Comparison of ENCODE assay signal across 2 cellular contexts in genomic region chr3:10173926-10174435, GRCh38.
TF ChIP-seq lines count a peak whose summit lies in the region.

No MANE protein-coding gene starts in this region.

TF ChIP-seq in GM12878, 131 proteins besides CTCF, POLR2A, EP300 and RAD21 (continues in another document):
- TF ChIP-seq HSF1 (IDR thresholded peaks at IDR 0.05; ENCODE audit: low read depth, low read length) (no peak), EED (IDR thresholded peaks at IDR 0.05; ENCODE audit: low read depth) (peak; percentile 80), IRF5 (IDR thresholded peaks at IDR 0.05; ENCODE audit: borderline replicate concordance) (no peak), BACH1 (IDR thresholded peaks at IDR 0.05; ENCODE audit: borderline replicate concordance) (no peak), MTA3 (IDR thresholded peaks at IDR 0.05; ENCODE audit: borderline replicate concordance, low read length) (0 out of 2 replicates have a peak, but pooled peaks have one; percentile 40), SMARCA5 (IDR thresholded peaks at IDR 0.05) (no peak), LARP7 (IDR thresholded peaks at IDR 0.05) (no peak), MYC (IDR thresholded peaks at IDR 0.05; ENCODE audit: insufficient read depth, insufficient read length, insufficient replicate concordance, low read length, severe bottlenecking) (no peak), ESRRA (IDR thresholded peaks at IDR 0.05; ENCODE audit: low read length) (no peak), MEF2B (IDR thresholded peaks at IDR 0.05; ENCODE audit: partially characterized antibody, poor library complexity, severe bottlenecking) (no peak), USF2 (IDR thresholded peaks at IDR 0.05; ENCODE audit: borderline replicate concordance, low read depth, low read length) (no peak), STAT1 (conservative IDR thresholded peaks at IDR 0.05) (no peak), POLR2AphosphoS5 (IDR thresholded peaks at IDR 0.05; ENCODE audit: low read length) (no peak), JUND (IDR thresholded peaks at IDR 0.05; ENCODE audit: low read depth, low read length) (no peak), RELB (IDR thresholded peaks at IDR 0.05; ENCODE audit: low read depth) (peak; percentile 71)
- TF ChIP-seq, protein P1, sequence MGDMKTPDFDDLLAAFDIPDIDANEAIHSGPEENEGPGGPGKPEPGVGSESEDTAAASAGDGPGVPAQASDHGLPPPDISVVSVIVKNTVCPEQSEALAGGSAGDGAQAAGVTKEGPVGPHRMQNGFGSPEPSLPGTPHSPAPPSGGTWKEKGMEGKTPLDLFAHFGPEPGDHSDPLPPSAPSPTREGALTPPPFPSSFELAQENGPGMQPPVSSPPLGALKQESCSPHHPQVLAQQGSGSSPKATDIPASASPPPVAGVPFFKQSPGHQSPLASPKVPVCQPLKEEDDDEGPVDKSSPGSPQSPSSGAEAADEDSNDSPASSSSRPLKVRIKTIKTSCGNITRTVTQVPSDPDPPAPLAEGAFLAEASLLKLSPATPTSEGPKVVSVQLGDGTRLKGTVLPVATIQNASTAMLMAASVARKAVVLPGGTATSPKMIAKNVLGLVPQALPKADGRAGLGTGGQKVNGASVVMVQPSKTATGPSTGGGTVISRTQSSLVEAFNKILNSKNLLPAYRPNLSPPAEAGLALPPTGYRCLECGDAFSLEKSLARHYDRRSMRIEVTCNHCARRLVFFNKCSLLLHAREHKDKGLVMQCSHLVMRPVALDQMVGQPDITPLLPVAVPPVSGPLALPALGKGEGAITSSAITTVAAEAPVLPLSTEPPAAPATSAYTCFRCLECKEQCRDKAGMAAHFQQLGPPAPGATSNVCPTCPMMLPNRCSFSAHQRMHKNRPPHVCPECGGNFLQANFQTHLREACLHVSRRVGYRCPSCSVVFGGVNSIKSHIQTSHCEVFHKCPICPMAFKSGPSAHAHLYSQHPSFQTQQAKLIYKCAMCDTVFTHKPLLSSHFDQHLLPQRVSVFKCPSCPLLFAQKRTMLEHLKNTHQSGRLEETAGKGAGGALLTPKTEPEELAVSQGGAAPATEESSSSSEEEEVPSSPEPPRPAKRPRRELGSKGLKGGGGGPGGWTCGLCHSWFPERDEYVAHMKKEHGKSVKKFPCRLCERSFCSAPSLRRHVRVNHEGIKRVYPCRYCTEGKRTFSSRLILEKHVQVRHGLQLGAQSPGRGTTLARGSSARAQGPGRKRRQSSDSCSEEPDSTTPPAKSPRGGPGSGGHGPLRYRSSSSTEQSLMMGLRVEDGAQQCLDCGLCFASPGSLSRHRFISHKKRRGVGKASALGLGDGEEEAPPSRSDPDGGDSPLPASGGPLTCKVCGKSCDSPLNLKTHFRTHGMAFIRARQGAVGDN (IDR thresholded peaks at IDR 0.05): no peak

TF ChIP-seq in HepG2, 621 proteins besides CTCF, POLR2A, EP300 and RAD21 (continues in another document):
- no peak for TF ChIP-seq NR2F1 (CRISPR knock-in tag; IDR thresholded peaks at IDR 0.05)
- no peak for TF ChIP-seq SIX1 (CRISPR knock-in tag; IDR thresholded peaks at IDR 0.05; ENCODE audit: borderline replicate concordance)
- TF ChIP-seq CEBPG (CRISPR knock-in tag; IDR thresholded peaks at IDR 0.05): peak; percentile 96
- no peak for TF ChIP-seq ZNF674 (CRISPR knock-in tag; IDR thresholded peaks at IDR 0.05; ENCODE audit: low read depth)
- TF ChIP-seq, protein P2, sequence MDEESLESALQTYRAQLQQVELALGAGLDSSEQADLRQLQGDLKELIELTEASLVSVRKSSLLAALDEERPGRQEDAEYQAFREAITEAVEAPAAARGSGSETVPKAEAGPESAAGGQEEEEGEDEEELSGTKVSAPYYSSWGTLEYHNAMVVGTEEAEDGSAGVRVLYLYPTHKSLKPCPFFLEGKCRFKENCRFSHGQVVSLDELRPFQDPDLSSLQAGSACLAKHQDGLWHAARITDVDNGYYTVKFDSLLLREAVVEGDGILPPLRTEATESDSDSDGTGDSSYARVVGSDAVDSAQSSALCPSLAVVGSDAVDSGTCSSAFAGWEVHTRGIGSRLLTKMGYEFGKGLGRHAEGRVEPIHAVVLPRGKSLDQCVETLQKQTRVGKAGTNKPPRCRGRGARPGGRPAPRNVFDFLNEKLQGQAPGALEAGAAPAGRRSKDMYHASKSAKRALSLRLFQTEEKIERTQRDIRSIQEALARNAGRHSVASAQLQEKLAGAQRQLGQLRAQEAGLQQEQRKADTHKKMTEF (CRISPR knock-in tag; IDR thresholded peaks at IDR 0.05): no peak
- TF ChIP-seq ZNF644 (CRISPR knock-in tag; IDR thresholded peaks at IDR 0.05; ENCODE audit: low read depth): 0 out of 2 replicates have a peak, but pooled peaks have one; percentile 22
- peak; percentile 82; the same call in 1 of the 2 replicates for TF ChIP-seq ZBTB7B (CRISPR knock-in tag; IDR thresholded peaks at IDR 0.05)
- TF ChIP-seq BCL3 (CRISPR knock-in tag; IDR thresholded peaks at IDR 0.05): no peak; the same call in 1 of the 2 replicates
- TF ChIP-seq ZBTB3 (CRISPR knock-in tag; IDR thresholded peaks at IDR 0.05; ENCODE audit: borderline replicate concordance, low read depth): 0 out of 2 replicates have a peak, but pooled peaks have one; percentile 37
- TF ChIP-seq HNF4A (CRISPR knock-in tag; IDR thresholded peaks at IDR 0.05): peak; percentile 77
- peak; percentile 58; the same call in 1 of the 2 replicates for TF ChIP-seq ZNF547 (CRISPR knock-in tag; IDR thresholded peaks at IDR 0.05)
- TF ChIP-seq ZNF337 (CRISPR knock-in tag; IDR thresholded peaks at IDR 0.05; ENCODE audit: borderline replicate concordance, low read depth): no peak
- peak; percentile 47 for TF ChIP-seq HDAC2 (CRISPR knock-in tag; IDR thresholded peaks at IDR 0.05)
- 0 out of 2 replicates have a peak, but pooled peaks have one; percentile 6 for TF ChIP-seq ZNF121 (CRISPR knock-in tag; IDR thresholded peaks at IDR 0.05)
- TF ChIP-seq, protein P3, sequence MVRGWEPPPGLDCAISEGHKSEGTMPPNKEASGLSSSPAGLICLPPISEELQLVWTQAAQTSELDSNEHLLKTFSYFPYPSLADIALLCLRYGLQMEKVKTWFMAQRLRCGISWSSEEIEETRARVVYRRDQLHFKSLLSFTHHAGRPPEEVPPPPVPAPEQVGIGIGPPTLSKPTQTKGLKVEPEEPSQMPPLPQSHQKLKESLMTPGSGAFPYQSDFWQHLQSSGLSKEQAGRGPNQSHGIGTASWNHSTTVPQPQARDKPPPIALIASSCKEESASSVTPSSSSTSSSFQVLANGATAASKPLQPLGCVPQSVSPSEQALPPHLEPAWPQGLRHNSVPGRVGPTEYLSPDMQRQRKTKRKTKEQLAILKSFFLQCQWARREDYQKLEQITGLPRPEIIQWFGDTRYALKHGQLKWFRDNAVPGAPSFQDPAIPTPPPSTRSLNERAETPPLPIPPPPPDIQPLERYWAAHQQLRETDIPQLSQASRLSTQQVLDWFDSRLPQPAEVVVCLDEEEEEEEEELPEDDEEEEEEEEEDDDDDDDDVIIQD (CRISPR knock-in tag; IDR thresholded peaks at IDR 0.05; ENCODE audit: low read depth): 0 out of 2 replicates have a peak, but pooled peaks have one; percentile 7
- 0 out of 2 replicates have a peak, but pooled peaks have one; percentile 23 for TF ChIP-seq NFIC (IDR thresholded peaks at IDR 0.05; ENCODE audit: low read length)
- peak; percentile 22; the same call in 1 of the 2 replicates for TF ChIP-seq GATAD2A (CRISPR knock-in tag; IDR thresholded peaks at IDR 0.05)
- TF ChIP-seq, protein P4, sequence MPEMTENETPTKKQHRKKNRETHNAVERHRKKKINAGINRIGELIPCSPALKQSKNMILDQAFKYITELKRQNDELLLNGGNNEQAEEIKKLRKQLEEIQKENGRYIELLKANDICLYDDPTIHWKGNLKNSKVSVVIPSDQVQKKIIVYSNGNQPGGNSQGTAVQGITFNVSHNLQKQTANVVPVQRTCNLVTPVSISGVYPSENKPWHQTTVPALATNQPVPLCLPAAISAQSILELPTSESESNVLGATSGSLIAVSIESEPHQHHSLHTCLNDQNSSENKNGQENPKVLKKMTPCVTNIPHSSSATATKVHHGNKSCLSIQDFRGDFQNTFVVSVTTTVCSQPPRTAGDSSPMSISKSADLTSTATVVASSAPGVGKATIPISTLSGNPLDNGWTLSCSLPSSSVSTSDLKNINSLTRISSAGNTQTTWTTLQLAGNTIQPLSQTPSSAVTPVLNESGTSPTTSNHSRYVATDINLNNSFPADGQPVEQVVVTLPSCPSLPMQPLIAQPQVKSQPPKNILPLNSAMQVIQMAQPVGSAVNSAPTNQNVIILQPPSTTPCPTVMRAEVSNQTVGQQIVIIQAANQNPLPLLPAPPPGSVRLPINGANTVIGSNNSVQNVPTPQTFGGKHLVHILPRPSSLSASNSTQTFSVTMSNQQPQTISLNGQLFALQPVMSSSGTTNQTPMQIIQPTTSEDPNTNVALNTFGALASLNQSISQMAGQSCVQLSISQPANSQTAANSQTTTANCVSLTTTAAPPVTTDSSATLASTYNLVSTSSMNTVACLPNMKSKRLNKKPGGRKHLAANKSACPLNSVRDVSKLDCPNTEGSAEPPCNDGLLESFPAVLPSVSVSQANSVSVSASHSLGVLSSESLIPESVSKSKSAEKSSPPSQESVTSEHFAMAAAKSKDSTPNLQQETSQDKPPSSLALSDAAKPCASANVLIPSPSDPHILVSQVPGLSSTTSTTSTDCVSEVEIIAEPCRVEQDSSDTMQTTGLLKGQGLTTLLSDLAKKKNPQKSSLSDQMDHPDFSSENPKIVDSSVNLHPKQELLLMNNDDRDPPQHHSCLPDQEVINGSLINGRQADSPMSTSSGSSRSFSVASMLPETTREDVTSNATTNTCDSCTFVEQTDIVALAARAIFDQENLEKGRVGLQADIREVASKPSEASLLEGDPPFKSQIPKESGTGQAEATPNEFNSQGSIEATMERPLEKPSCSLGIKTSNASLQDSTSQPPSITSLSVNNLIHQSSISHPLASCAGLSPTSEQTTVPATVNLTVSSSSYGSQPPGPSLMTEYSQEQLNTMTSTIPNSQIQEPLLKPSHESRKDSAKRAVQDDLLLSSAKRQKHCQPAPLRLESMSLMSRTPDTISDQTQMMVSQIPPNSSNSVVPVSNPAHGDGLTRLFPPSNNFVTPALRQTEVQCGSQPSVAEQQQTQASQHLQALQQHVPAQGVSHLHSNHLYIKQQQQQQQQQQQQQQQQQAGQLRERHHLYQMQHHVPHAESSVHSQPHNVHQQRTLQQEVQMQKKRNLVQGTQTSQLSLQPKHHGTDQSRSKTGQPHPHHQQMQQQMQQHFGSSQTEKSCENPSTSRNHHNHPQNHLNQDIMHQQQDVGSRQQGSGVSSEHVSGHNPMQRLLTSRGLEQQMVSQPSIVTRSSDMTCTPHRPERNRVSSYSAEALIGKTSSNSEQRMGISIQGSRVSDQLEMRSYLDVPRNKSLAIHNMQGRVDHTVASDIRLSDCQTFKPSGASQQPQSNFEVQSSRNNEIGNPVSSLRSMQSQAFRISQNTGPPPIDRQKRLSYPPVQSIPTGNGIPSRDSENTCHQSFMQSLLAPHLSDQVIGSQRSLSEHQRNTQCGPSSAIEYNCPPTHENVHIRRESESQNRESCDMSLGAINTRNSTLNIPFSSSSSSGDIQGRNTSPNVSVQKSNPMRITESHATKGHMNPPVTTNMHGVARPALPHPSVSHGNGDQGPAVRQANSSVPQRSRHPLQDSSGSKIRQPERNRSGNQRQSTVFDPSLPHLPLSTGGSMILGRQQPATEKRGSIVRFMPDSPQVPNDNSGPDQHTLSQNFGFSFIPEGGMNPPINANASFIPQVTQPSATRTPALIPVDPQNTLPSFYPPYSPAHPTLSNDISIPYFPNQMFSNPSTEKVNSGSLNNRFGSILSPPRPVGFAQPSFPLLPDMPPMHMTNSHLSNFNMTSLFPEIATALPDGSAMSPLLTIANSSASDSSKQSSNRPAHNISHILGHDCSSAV (CRISPR knock-in tag; IDR thresholded peaks at IDR 0.05; ENCODE audit: borderline replicate concordance): no peak
- TF ChIP-seq PPARG (CRISPR knock-in tag; conservative IDR thresholded peaks at IDR 0.05): peak; percentile 38; the same call in 1 of the 2 replicates
- TF ChIP-seq ARID2 (CRISPR knock-in tag; IDR thresholded peaks at IDR 0.05; ENCODE audit: borderline replicate concordance): no peak
- no peak for TF ChIP-seq ELF3 (CRISPR knock-in tag; IDR thresholded peaks at IDR 0.05)
- TF ChIP-seq SAP130 (CRISPR knock-in tag; IDR thresholded peaks at IDR 0.05; ENCODE audit: low read depth): peak; percentile 37; the same call in 1 of the 2 replicates
- TF ChIP-seq TCF7L2 (IDR thresholded peaks at IDR 0.05; ENCODE audit: low read depth, low read length): no peak
- no peak for TF ChIP-seq ZNF138 (CRISPR knock-in tag; IDR thresholded peaks at IDR 0.05; ENCODE audit: low read depth)
- no peak for TF ChIP-seq ZNF3 (CRISPR knock-in tag; IDR thresholded peaks at IDR 0.05)
- no peak for TF ChIP-seq PITX1 (CRISPR knock-in tag; IDR thresholded peaks at IDR 0.05)
- no peak for TF ChIP-seq ZNF510 (CRISPR knock-in tag; IDR thresholded peaks at IDR 0.05; ENCODE audit: low read depth)
- TF ChIP-seq ZNF326 (CRISPR knock-in tag; IDR thresholded peaks at IDR 0.05; ENCODE audit: borderline replicate concordance): no peak
- no peak for TF ChIP-seq CC2D1A (CRISPR knock-in tag; IDR thresholded peaks at IDR 0.05)
- no peak for TF ChIP-seq IKZF4 (CRISPR knock-in tag; IDR thresholded peaks at IDR 0.05; ENCODE audit: borderline replicate concordance, low read depth, not compliant biosample characterization)
- TF ChIP-seq ZBTB8A (CRISPR knock-in tag; IDR thresholded peaks at IDR 0.05; ENCODE audit: borderline replicate concordance, low read depth): no peak
- TF ChIP-seq SOX6 (IDR thresholded peaks at IDR 0.05): no peak
- TF ChIP-seq SOX6 (CRISPR knock-in tag; IDR thresholded peaks at IDR 0.05): peak; percentile 35; the same call in 1 of the 2 replicates
- TF ChIP-seq, protein P5, sequence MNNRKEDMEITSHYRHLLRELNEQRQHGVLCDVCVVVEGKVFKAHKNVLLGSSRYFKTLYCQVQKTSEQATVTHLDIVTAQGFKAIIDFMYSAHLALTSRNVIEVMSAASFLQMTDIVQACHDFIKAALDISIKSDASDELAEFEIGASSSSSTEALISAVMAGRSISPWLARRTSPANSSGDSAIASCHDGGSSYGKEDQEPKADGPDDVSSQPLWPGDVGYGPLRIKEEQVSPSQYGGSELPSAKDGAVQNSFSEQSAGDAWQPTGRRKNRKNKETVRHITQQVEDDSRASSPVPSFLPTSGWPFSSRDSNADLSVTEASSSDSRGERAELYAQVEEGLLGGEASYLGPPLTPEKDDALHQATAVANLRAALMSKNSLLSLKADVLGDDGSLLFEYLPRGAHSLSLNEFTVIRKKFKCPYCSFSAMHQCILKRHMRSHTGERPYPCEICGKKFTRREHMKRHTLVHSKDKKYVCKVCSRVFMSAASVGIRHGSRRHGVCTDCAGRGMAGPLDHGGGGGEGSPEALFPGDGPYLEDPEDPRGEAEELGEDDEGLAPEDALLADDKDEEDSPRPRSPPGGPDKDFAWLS (CRISPR knock-in tag; IDR thresholded peaks at IDR 0.05; ENCODE audit: borderline replicate concordance): no peak
- no peak for TF ChIP-seq ZNF274 (CRISPR knock-in tag; IDR thresholded peaks at IDR 0.05)
- peak; percentile 50; the same call in 1 of the 2 replicates for TF ChIP-seq ZNF629 (CRISPR knock-in tag; conservative IDR thresholded peaks at IDR 0.05)
